In genomic region chr19:47895165-47895782, GRCh38 we compare ENCODE assay signal across 16 cellular contexts. TPM values are rescaled to one million over a fixed set of nuclear protein-coding genes. Genes with fewer than 3 reads are reported as not detected.
DNase-seq lines count a peak whose midpoint lies in the region; ATAC-seq and TF ChIP-seq lines count a peak whose summit lies in the region.
"Had no signal": no experiment of that assay in that cellular context is flagged by ENCODE, and none has a peak within 500 bp of the region (broad histone marks: within the 10 kb centered on the region; RNA-seq: fewer than 3 reads in every experiment).

No MANE protein-coding gene starts in this region.

- intact Hi-C loops in upper lobe of right lung (cut with DNase I) (no loop called here), head of caudate nucleus (cut with DNase I) (no loop called here)

- WGBS in liver: 34% methylated on average over 5 of the region's 5 CpGs

- peak; percentile 1 for DNase-seq in adipocyte (ENCODE audit: low read depth)
- DNase-seq in fibroblast of mammary gland (ENCODE audit: low read depth): peak; percentile 1
- DNase-seq in upper lobe of right lung: no peak
- DNase-seq in activated naive CD4-positive, alpha-beta T cell treated with Interleukin-2 at 50 U/mL for 16 hours: no peak
- no peak for DNase-seq in head of caudate nucleus
- no peak for DNase-seq in NCI-H2107 (lab: John Stamatoyannopoulos, UW)
- DNase-seq: BE2C; CD4-positive, alpha-beta memory T cell; DMS79; H7 had no signal

- TF ChIP-seq CTCF in fibroblast of mammary gland (conservative IDR thresholded peaks at IDR 0.05; ENCODE audit: control insufficient read depth, insufficient read depth, low read depth, low read length) (no peak), liver (IDR thresholded peaks at IDR 0.05; ENCODE audit: low read depth, low read length, missing input control) (no peak), upper lobe of right lung (IDR thresholded peaks at IDR 0.05) (no peak)

- H3K27me3 ChIP-seq in adipocyte (replicated peaks; ENCODE audit: control insufficient read depth, insufficient read depth, low read length) (no peaks in the 10 kb centered on the region), liver (ENCODE audit: control insufficient read depth in 4 of 4, insufficient read depth in 4 of 4, low read length in 3 of 4) (no peaks in the 10 kb centered on the region), upper lobe of right lung (no peaks in the 10 kb centered on the region)
- H3K27me3 ChIP-seq: BE2C had no signal

- H3K9ac ChIP-seq in adipocyte (ENCODE audit: low read length) (no peak overlapping the region), liver (ENCODE audit: low read depth in 1 of 2, low read length in 2 of 2) (no peak overlapping the region)

- TF ChIP-seq RAD21 in liver (IDR thresholded peaks at IDR 0.05): peak; percentile 20 to 33

- H3K36me3 ChIP-seq in adipocyte (ENCODE audit: control insufficient read depth, insufficient read depth, low read length, severe bottlenecking): no peaks in the 10 kb centered on the region
- no peaks in the 10 kb centered on the region for H3K36me3 ChIP-seq in liver (ENCODE audit: control insufficient read depth in 4 of 4, insufficient read depth in 3 of 4, low read depth in 1 of 4, low read length in 3 of 4)
- H3K36me3 ChIP-seq in upper lobe of right lung: no peaks in the 10 kb centered on the region
- H3K36me3 ChIP-seq: BE2C had no signal

- H3K4me1 ChIP-seq in adipocyte (ENCODE audit: control insufficient read depth, insufficient read depth, low read length): peaks cover 15% of the 10 kb centered on the region
- peaks cover 9 to 27% (median 18%) of the 10 kb centered on the region in 4 donors for H3K4me1 ChIP-seq in liver (ENCODE audit: control insufficient read depth in 4 of 4, insufficient read depth in 4 of 4, low read length in 3 of 4)
- H3K4me1 ChIP-seq in upper lobe of right lung: peaks cover 3% of the 10 kb centered on the region

- H3K27ac ChIP-seq in liver (ENCODE audit: low read depth in 1 of 2, low read length in 2 of 2): peak overlapping the region; percentile 66 to 75
- peak overlapping the region; percentile 24 for H3K27ac ChIP-seq in upper lobe of right lung
- H3K27ac ChIP-seq: C4-2B had no signal

- ATAC-seq in upper lobe of right lung: no peak
- ATAC-seq: GM12878 had no signal

- H3K4me3 ChIP-seq in adipocyte (ENCODE audit: low read length): no peak overlapping the region
- H3K4me3 ChIP-seq in fibroblast of mammary gland (ENCODE audit: control insufficient read depth, low read depth, low read length): no peak overlapping the region
- no peak overlapping the region for H3K4me3 ChIP-seq in liver (ENCODE audit: low read depth in 1 of 3, low read length in 3 of 3)
- H3K4me3 ChIP-seq in upper lobe of right lung: no peak overlapping the region
- H3K4me3 ChIP-seq: GM12878 had no signal

- peaks cover 11% of the 10 kb centered on the region for H3K9me3 ChIP-seq in adipocyte (ENCODE audit: control insufficient read depth, low read length)
- H3K9me3 ChIP-seq in liver (ENCODE audit: control insufficient read depth in 4 of 4, low read length in 3 of 4): peaks cover 0 to 3% (median 2%) of the 10 kb centered on the region in 4 donors
- no peaks in the 10 kb centered on the region for H3K9me3 ChIP-seq in upper lobe of right lung
- H3K9me3 ChIP-seq: BE2C had no signal

TF ChIP-seq in liver, 16 proteins besides CTCF, POLR2A, EP300 and RAD21:
- peak; percentile 56 to 83 for TF ChIP-seq JUND (IDR thresholded peaks at IDR 0.05)
- TF ChIP-seq ATF3 (IDR thresholded peaks at IDR 0.05): peak; percentile 74
- no peak for TF ChIP-seq FOXA1 (IDR thresholded peaks at IDR 0.05)
- no peak for TF ChIP-seq FOXA2 (IDR thresholded peaks at IDR 0.05)
- peak; percentile 16 for TF ChIP-seq NR2F2 (IDR thresholded peaks at IDR 0.05)
- TF ChIP-seq TAF1 (conservative IDR thresholded peaks at IDR 0.05): peak; percentile 48
- TF ChIP-seq GABPA (IDR thresholded peaks at IDR 0.05 in 1 of 2, conservative IDR thresholded peaks at IDR 0.05 in 1 of 2): no peak
- peak in 1 of 2 donors; percentile 64 for TF ChIP-seq EGR1 (IDR thresholded peaks at IDR 0.05; ENCODE audit: low read depth in 2 of 2)
- peak; percentile 35 for TF ChIP-seq HNF4G (IDR thresholded peaks at IDR 0.05)
- TF ChIP-seq ZBTB33 (IDR thresholded peaks at IDR 0.05): peak; percentile 88
- peak; percentile 82 to 90 for TF ChIP-seq RXRA (IDR thresholded peaks at IDR 0.05)
- peak; percentile 81 for TF ChIP-seq MAX (IDR thresholded peaks at IDR 0.05)
- TF ChIP-seq SP1 (IDR thresholded peaks at IDR 0.05): peak; percentile 95
- TF ChIP-seq HNF4A (conservative IDR thresholded peaks at IDR 0.05): peak; percentile 78 to 84
- peak; percentile 77 for TF ChIP-seq YY1 (IDR thresholded peaks at IDR 0.05)
- TF ChIP-seq REST (IDR thresholded peaks at IDR 0.05): peak; percentile 22
TF ChIP-seq in liver: peak in this region for 13.

RNA-seq across cellular contexts. Expression of gene SULT2A1, which starts 9.2 kb away (rescaled TPM):
- total RNA-seq in liver (100 to 1,000 TPM in 1 of 2 donors, 10 to 100 TPM in 1; 22.9 to 655 TPM), upper lobe of right lung (not detected)
- polyA plus RNA-seq in liver: 100 to 1,000 TPM; 726 to 892 TPM
- total RNA-seq: CD4-positive, alpha-beta memory T cell; G401; H7; HT-29 had no signal
- polyA plus RNA-seq: AG04450; CD4-positive, alpha-beta memory T cell; GM12878 had no signal

RNA-seq across cellular contexts. Expression of gene TPRX2, which starts 36.2 kb away (rescaled TPM):
- total RNA-seq in liver: not detected
- polyA plus RNA-seq in liver: not detected
- not detected for total RNA-seq in upper lobe of right lung
- total RNA-seq: CD4-positive, alpha-beta memory T cell; G401; GM12878; H7; HT-29 had no signal
- polyA plus RNA-seq: AG04450; CD4-positive, alpha-beta memory T cell; GM12878 had no signal

Comparison
In these comparisons a context has a peak if more than half of its experiments do, and no peak if none do; other contexts are left out.
1. DNase-seq: peak in adipocyte (single experiment) and fibroblast of mammary gland (single experiment); none in upper lobe of right lung (single experiment), activated naive CD4-positive, alpha-beta T cell treated with Interleukin-2 at 50 U/mL for 16 hours (single experiment), head of caudate nucleus (0 of 42) and NCI-H2107 (single experiment).
2. RNA of gene SULT2A1, which starts 9.2 kb away (total RNA-seq): 22.9 to 655 TPM in liver; not detected in upper lobe of right lung (single experiment); every median in the first group is over 10 times any median in the second.